In genomic region chr3:53045784-53046170, GRCh38 we compare ENCODE assay signal across 8 cellular contexts. TPM values are rescaled to one million over a fixed set of nuclear protein-coding genes. Genes with fewer than 3 reads are reported as not detected.
A peak's percentile ranks its signal among the peaks of the same experiment; 100 is the strongest.
DNase-seq lines count a peak whose midpoint lies in the region; ATAC-seq, FAIRE-seq and TF ChIP-seq lines count a peak whose summit lies in the region.

Gene SFMBT1, minus strand, starts transcription at chr3:53046073. Its CDS starts 76,945 bp downstream, at chr3:52969128.

- peaks cover 17 to 52% (median 42%) of the 10 kb centered on the region in 7 donors for H3K4me1 Mint-ChIP-seq in naive thymus-derived CD4-positive, alpha-beta T cell
- peaks cover 20 to 31% of the 10 kb centered on the region in 2 donors for H3K4me1 Mint-ChIP-seq in stimulated activated naive B cell treated with anti-CD40 and anti-IgM and Interleukin-4, amounts not matched to agents 10 μg/mL and 1 μg/mL and 100 μg/mL, for 72 hours

- ATAC-seq in A549 (peak; percentile 49 to 76), HG03045 (IDR thresholded peaks at IDR 0.05; ENCODE audit: unreplicated experiment) (peak; percentile 57)
- peak; percentile 71 for ATAC-seq in naive thymus-derived CD4-positive, alpha-beta T cell
- peak; percentile 61 to 68 for ATAC-seq in stimulated activated naive B cell treated with anti-CD40 and anti-IgM and Interleukin-4, amounts not matched to agents 10 μg/mL and 1 μg/mL and 100 μg/mL, for 72 hours (replicated peaks)

- no peak for TF ChIP-seq CTCF in A549 (IDR thresholded peaks at IDR 0.05)

- H3K4me1 ChIP-seq in A549: peaks cover 35% of the 10 kb centered on the region
- H3K4me1 ChIP-seq in naive thymus-derived CD4-positive, alpha-beta T cell (ENCODE audit: control insufficient read depth in 2 of 2, insufficient read depth in 2 of 2, low read length in 2 of 2): peaks cover 9 to 23% of the 10 kb centered on the region in 2 donors

- H3K27ac Mint-ChIP-seq in naive thymus-derived CD4-positive, alpha-beta T cell: peak within 1 kb of the TSS; percentile 91 to 100 (median 99)
- H3K27ac Mint-ChIP-seq in stimulated activated naive B cell treated with anti-CD40 and anti-IgM and Interleukin-4, amounts not matched to agents 10 μg/mL and 1 μg/mL and 100 μg/mL, for 72 hours: peak within 1 kb of the TSS; percentile 98

- H3K4me3 Mint-ChIP-seq in naive thymus-derived CD4-positive, alpha-beta T cell: peak within 1 kb of the TSS; percentile 92 to 100 (median 97)
- peak within 1 kb of the TSS; percentile 93 to 94 for H3K4me3 Mint-ChIP-seq in stimulated activated naive B cell treated with anti-CD40 and anti-IgM and Interleukin-4, amounts not matched to agents 10 μg/mL and 1 μg/mL and 100 μg/mL, for 72 hours

- DNase-seq in A549 (ENCODE audit: low read depth in 1 of 2, low spot score in 1 of 2) (peak; percentile 67 to 72), GM18507 (ENCODE audit: extremely low spot score, insufficient read length, low read depth) (peak; percentile 81), NOMO-1 treated with dmso at 0.1 percent for 144 hours (lab: John Stamatoyannopoulos, UW; ENCODE audit: unreplicated experiment) (peak; percentile 37), fibroblast of gingiva (ENCODE audit: low read depth) (peak; percentile 57)
- DNase-seq in activated T-cell treated with anti-CD3 and anti-CD28 coated beads, Interleukin-2, amount 50 U/mL, for 48 hours: peak; percentile 77 to 83
- DNase-seq in naive thymus-derived CD4-positive, alpha-beta T cell: peak in 8 of 9 donors; percentile 53 to 75 (median 72)
- DNase-seq in stimulated activated naive B cell treated with anti-CD40 and anti-IgM and Interleukin-4, amounts not matched to agents 10 μg/mL and 1 μg/mL and 100 μg/mL, for 72 hours: peak; percentile 44

- 4% methylated on average over 21 of the region's 58 CpGs for WGBS in A549 (ENCODE audit: missing lambda C conversion rate)

- FAIRE-seq in A549 (lab: Jason Lieb, UNC): no peak
- FAIRE-seq in GM18507 (lab: Jason Lieb, UNC): peak; percentile 61

- peaks cover 0 to 4% (median 0%) of the 10 kb centered on the region in 11 donors for H3K9me3 Mint-ChIP-seq in naive thymus-derived CD4-positive, alpha-beta T cell
- no peaks in the 10 kb centered on the region for H3K9me3 Mint-ChIP-seq in stimulated activated naive B cell treated with anti-CD40 and anti-IgM and Interleukin-4, amounts not matched to agents 10 μg/mL and 1 μg/mL and 100 μg/mL, for 72 hours

- H3K4me2 ChIP-seq in A549: peak within 1 kb of the TSS; percentile 81

- H3K9me3 ChIP-seq in A549: no peaks in the 10 kb centered on the region
- H3K9me3 ChIP-seq in naive thymus-derived CD4-positive, alpha-beta T cell (ENCODE audit: control insufficient read depth in 2 of 3, low read length in 3 of 3): no peaks in the 10 kb centered on the region

- intact Hi-C loops in naive thymus-derived CD4-positive, alpha-beta T cell (cut with micrococcal nuclease): loop anchor here (1.0 to 10.0 kb wide), 17 partner anchors 27 to 1661 kb away; partner anchors contain the start of genes DUSP7 (in 2 of the 2), NEK4 (in 2 of the 2), STIMATE (in 2 of the 2) and GNL3 (in 1 of the 2)

- no peak for TF ChIP-seq RAD21 in A549 (conservative IDR thresholded peaks at IDR 0.05 in 1 of 2, IDR thresholded peaks at IDR 0.05 in 1 of 2)

- no peaks in the 10 kb centered on the region for H3K36me3 ChIP-seq in naive thymus-derived CD4-positive, alpha-beta T cell (ENCODE audit: control insufficient read depth in 2 of 3, insufficient read depth in 3 of 3, low read length in 3 of 3)

- H3K27me3 ChIP-seq in naive thymus-derived CD4-positive, alpha-beta T cell (ENCODE audit: control insufficient read depth in 2 of 2, insufficient read depth in 2 of 2, low read length in 2 of 2): no peaks in the 10 kb centered on the region

- peaks cover 0 to 6% (median 0%) of the 10 kb centered on the region in 5 donors for H3K36me3 Mint-ChIP-seq in naive thymus-derived CD4-positive, alpha-beta T cell
- H3K36me3 Mint-ChIP-seq in stimulated activated naive B cell treated with anti-CD40 and anti-IgM and Interleukin-4, amounts not matched to agents 10 μg/mL and 1 μg/mL and 100 μg/mL, for 72 hours: peaks cover 0 to 2% of the 10 kb centered on the region in 2 donors

- CTCF ChIA-PET in A549 (lab: Yijun Ruan, JAX): interaction anchor here (0.8 to 1.9 kb wide), 6 partner anchors 9 to 35 kb away, joined by 3 to 8 read pairs (median 4); no protein-coding TSS in a partner anchor
- CTCF ChIA-PET in naive thymus-derived CD4-positive, alpha-beta T cell (lab: Charles Lee): interaction anchor here (0.7 to 1.7 kb wide), 2 partner anchors 23 to 111 kb away, joined by 3 to 4 read pairs; no protein-coding TSS in a partner anchor

- TF ChIP-seq EP300 in A549 (IDR thresholded peaks at IDR 0.05): no peak

- peak; percentile 31 for TF ChIP-seq POLR2A in A549 (IDR thresholded peaks at IDR 0.05; ENCODE audit: low read length)

- POLR2A ChIA-PET in A549 (lab: Yijun Ruan, JAX): interaction anchor here (0.6 to 1.8 kb wide), 5 partner anchors 10 to 273 kb away, joined by 3 to 6 read pairs (median 3); no protein-coding TSS in a partner anchor
- POLR2A ChIA-PET in naive thymus-derived CD4-positive, alpha-beta T cell (lab: Charles Lee): interaction anchor here (0.8 to 6.7 kb wide), 15 partner anchors 12 to 509 kb away, joined by 3 to 102 read pairs (median 6); partner anchors contain the start of genes NEK4, RFT1 and UQCC5

- H3K27me3 Mint-ChIP-seq in naive thymus-derived CD4-positive, alpha-beta T cell: peaks cover 0 to 17% (median 0%) of the 10 kb centered on the region in 5 donors
- H3K27me3 Mint-ChIP-seq in stimulated activated naive B cell treated with anti-CD40 and anti-IgM and Interleukin-4, amounts not matched to agents 10 μg/mL and 1 μg/mL and 100 μg/mL, for 72 hours: no peaks in the 10 kb centered on the region

- peak within 1 kb of the TSS; percentile 99 for H3K4me3 ChIP-seq in A549
- peak within 1 kb of the TSS; percentile 77 for H3K4me3 ChIP-seq in naive thymus-derived CD4-positive, alpha-beta T cell (ENCODE audit: low read length)

- peak within 1 kb of the TSS; percentile 99 to 100 for H3K27ac ChIP-seq in A549
- peak within 1 kb of the TSS; percentile 86 for H3K27ac ChIP-seq in naive thymus-derived CD4-positive, alpha-beta T cell (ENCODE audit: low read depth, low read length)

TF ChIP-seq in A549, 52 proteins besides CTCF, POLR2A, EP300 and RAD21:
- TF ChIP-seq PHF8 (IDR thresholded peaks at IDR 0.05; ENCODE audit: borderline replicate concordance, low read depth) (peak; percentile 51; the same call in 1 of the 2 replicates), BCL3 (IDR thresholded peaks at IDR 0.05) (0 out of 3 replicates have a peak, but pooled peaks have one; percentile 28), TP53 (CRISPR knock-in tag; IDR thresholded peaks at IDR 0.05) (no peak)
TF ChIP-seq in A549: peak in this region for 2.

RNA-seq across cellular contexts. Expression of gene SFMBT1, which starts in this region (rescaled TPM):
- 9.6 and 9.9 TPM in 2 replicates for polyA plus RNA-seq in A549 (2011; rRNA removed)
- polyA plus RNA-seq in A549 (2012; cell fraction: cytosol; rRNA removed): 2.9 and 3.7 TPM in 2 replicates
- polyA plus RNA-seq in A549 (2012; cell fraction: nucleus; rRNA removed): 3.2 and 4.2 TPM in 2 replicates
- 7.0 to 7.2 TPM (median 7.1 TPM) in 3 replicates for polyA plus RNA-seq in A549 (2017; fragmentation: RNase III; extraction: RNeasy Plus Mini Kit Qiagen cat#74134 plus additional on column Dnase treatment)
- polyA minus RNA-seq in A549 (2011; rRNA and poly(A)+ RNA removed): 21.4 TPM in 2 replicates
- 10 to 100 TPM; 28.4 to 47.1 (median 39.0) TPM for total RNA-seq in naive thymus-derived CD4-positive, alpha-beta T cell
- polyA plus RNA-seq in naive thymus-derived CD4-positive, alpha-beta T cell: 10 to 100 TPM in 1 of 2 donors, 1 to 10 TPM in 1; 9.9 to 25.3 TPM

Comparison
In these comparisons a context has a peak if more than half of its experiments do, and no peak if none do; other contexts are left out.
1. Peak in every context shown above with its lines: DNase-seq, ATAC-seq, H3K4me3 ChIP-seq and H3K27ac ChIP-seq.